29 cellular contexts compared by ENCODE assay signal in genomic region chr1:6005276-6005917, GRCh38. TPM values are rescaled to one million over a fixed set of nuclear protein-coding genes. Genes with fewer than 3 reads are reported as not detected.
DNase-seq lines count a peak whose midpoint lies in the region; ATAC-seq, FAIRE-seq and TF ChIP-seq lines count a peak whose summit lies in the region.
"Had no signal": no experiment of that assay in that cellular context is flagged by ENCODE, and none has a peak within 500 bp of the region (broad histone marks: within the 10 kb centered on the region; RNA-seq: fewer than 3 reads in every experiment).

No MANE protein-coding gene starts in this region.

- H3K27ac ChIP-seq in cingulate gyrus (ENCODE audit: low read depth, low read length) (peak overlapping the region; percentile 29), lower lobe of right lung (no peak overlapping the region)
- H3K27ac ChIP-seq: body of pancreas, stomach, thyroid gland had no signal

- no peak for FAIRE-seq in GM12891 (lab: Jason Lieb, UNC)
- FAIRE-seq: A204.1, G401.6, H54, TTC549 had no signal

- H3K27me3 ChIP-seq in lower lobe of right lung (ENCODE audit: low read depth), result no peaks in the 10 kb centered on the region
- H3K27me3 ChIP-seq: thyroid gland had no signal

- H3K4me1 Mint-ChIP-seq in stimulated activated memory B cell treated with anti-CD40 and anti-IgM and Interleukin-4, amounts not matched to agents 10 μg/mL and 1 μg/mL and 100 μg/mL, for 72 hours, result no peaks in the 10 kb centered on the region
- no peaks in the 10 kb centered on the region for H3K4me1 Mint-ChIP-seq in endothelial cell (ENCODE audit: unreplicated experiment)

- TF ChIP-seq CTCF in lower lobe of right lung (IDR thresholded peaks at IDR 0.05) (no peak), endothelial cell (IDR thresholded peaks at IDR 0.05; ENCODE audit: unreplicated experiment) (no peak)

- peak; percentile 57 for DNase-seq in activated effector memory CD4-positive, alpha-beta T cell treated with anti-CD3 and anti-CD28 coated beads, Interleukin-2, amount 50 U/mL, for 16 hours
- no peak for DNase-seq in activated effector memory CD4-positive, alpha-beta T cell treated with Interleukin-2 at 50 U/mL for 16 hours
- DNase-seq in lower lobe of right lung, result peak; percentile 19
- no peak for DNase-seq in endothelial cell (ENCODE audit: low spot score)
- no peak for DNase-seq in foreskin melanocyte
- no peak for DNase-seq in GM12891 (ENCODE audit: insufficient read length, low spot score)
- DNase-seq: activated CD4-positive, alpha-beta memory T cell treated with anti-CD3 and anti-CD28 coated beads, Interleukin-2, amount 10 ng/mL, durations not matched to agents 7 days and 5 days; activated CD4-positive, alpha-beta T cell treated with anti-CD3 and anti-CD28 coated beads for 1 hour; activated T-cell treated with anti-CD3 and anti-CD28 coated beads for 4 hours; CD4-positive, alpha-beta memory T cell; cerebellar nuclear complex; islet precursor cell; NCI-H1092 treated with DMSO at 0.1 percent for 48 hours; NCI-H187; NCI-H2171 treated with DMSO at 0.1 percent for 48 hours; NCI-H526; nephron progenitor cell; stomach; thyroid gland had no signal

- H3K27ac Mint-ChIP-seq in stimulated activated memory B cell treated with anti-CD40 and anti-IgM and Interleukin-4, amounts not matched to agents 10 μg/mL and 1 μg/mL and 100 μg/mL, for 72 hours, result no peak overlapping the region
- H3K27ac Mint-ChIP-seq in endothelial cell (ENCODE audit: unreplicated experiment), result no peak overlapping the region
- H3K27ac Mint-ChIP-seq: activated CD4-positive, alpha-beta memory T cell treated with anti-CD3 and anti-CD28 coated beads, Interleukin-2, amount 10 ng/mL, durations not matched to agents 7 days and 5 days; IgD-negative memory B cell; nephron progenitor cell; progenitor cell of endocrine pancreas had no signal

- H3K27me3 Mint-ChIP-seq in stimulated activated memory B cell treated with anti-CD40 and anti-IgM and Interleukin-4, amounts not matched to agents 10 μg/mL and 1 μg/mL and 100 μg/mL, for 72 hours, result no peaks in the 10 kb centered on the region
- peaks cover 6% of the 10 kb centered on the region for H3K27me3 Mint-ChIP-seq in endothelial cell (ENCODE audit: unreplicated experiment)
- H3K27me3 Mint-ChIP-seq: activated CD4-positive, alpha-beta memory T cell treated with anti-CD3 and anti-CD28 coated beads, Interleukin-2, amount 10 ng/mL, durations not matched to agents 7 days and 5 days; CD4-positive, alpha-beta memory T cell; IgD-negative memory B cell had no signal

- no peaks in the 10 kb centered on the region for H3K9me3 Mint-ChIP-seq in stimulated activated memory B cell treated with anti-CD40 and anti-IgM and Interleukin-4, amounts not matched to agents 10 μg/mL and 1 μg/mL and 100 μg/mL, for 72 hours
- H3K9me3 Mint-ChIP-seq in endothelial cell (ENCODE audit: unreplicated experiment), result no peaks in the 10 kb centered on the region
- H3K9me3 Mint-ChIP-seq: activated CD4-positive, alpha-beta memory T cell treated with anti-CD3 and anti-CD28 coated beads, Interleukin-2, amount 10 ng/mL, durations not matched to agents 7 days and 5 days; CD4-positive, alpha-beta memory T cell; IgD-negative memory B cell; nephron progenitor cell had no signal

- H3K36me3 ChIP-seq in lower lobe of right lung, result no peaks in the 10 kb centered on the region
- H3K36me3 ChIP-seq: stomach, thyroid gland had no signal

- no peaks in the 10 kb centered on the region for H3K9me3 ChIP-seq in lower lobe of right lung
- H3K9me3 ChIP-seq: body of pancreas, stomach, thyroid gland had no signal

- peaks cover 5% of the 10 kb centered on the region for H3K4me1 ChIP-seq in lower lobe of right lung
- H3K4me1 ChIP-seq: body of pancreas, stomach, thyroid gland had no signal

- peaks cover 6% of the 10 kb centered on the region for H3K36me3 Mint-ChIP-seq in stimulated activated memory B cell treated with anti-CD40 and anti-IgM and Interleukin-4, amounts not matched to agents 10 μg/mL and 1 μg/mL and 100 μg/mL, for 72 hours
- no peaks in the 10 kb centered on the region for H3K36me3 Mint-ChIP-seq in endothelial cell (ENCODE audit: low read depth, unreplicated experiment)
- H3K36me3 Mint-ChIP-seq: IgD-negative memory B cell had no signal

- intact Hi-C loops in lower lobe of right lung (cut with DNase I), result no loop called here

- H3K4me3 Mint-ChIP-seq in stimulated activated memory B cell treated with anti-CD40 and anti-IgM and Interleukin-4, amounts not matched to agents 10 μg/mL and 1 μg/mL and 100 μg/mL, for 72 hours, result no peak overlapping the region
- H3K4me3 Mint-ChIP-seq in endothelial cell (ENCODE audit: unreplicated experiment), result no peak overlapping the region
- H3K4me3 Mint-ChIP-seq: activated CD4-positive, alpha-beta memory T cell treated with anti-CD3 and anti-CD28 coated beads, Interleukin-2, amount 10 ng/mL, durations not matched to agents 7 days and 5 days; IgD-negative memory B cell; nephron progenitor cell had no signal

- H3K4me3 ChIP-seq in lower lobe of right lung, result no peak overlapping the region
- H3K4me3 ChIP-seq: body of pancreas, lung, stomach, thyroid gland had no signal

- no peak for TF ChIP-seq POLR2A in GM12891 (IDR thresholded peaks at IDR 0.05; ENCODE audit: low read depth, low read length)

- ATAC-seq in lower lobe of right lung, result no peak
- peak; percentile 17 for ATAC-seq in stimulated activated memory B cell treated with anti-CD40 and anti-IgM and Interleukin-4, amounts not matched to agents 10 μg/mL and 1 μg/mL and 100 μg/mL, for 72 hours
- ATAC-seq: body of pancreas had no signal

TF ChIP-seq in GM12891, 5 proteins besides CTCF, POLR2A, EP300 and RAD21:
- TF ChIP-seq POU2F2 (IDR thresholded peaks at IDR 0.05; ENCODE audit: low read depth, low read length) (no peak), TAF1 (IDR thresholded peaks at IDR 0.05; ENCODE audit: low read depth, low read length) (no peak)

RNA-seq across cellular contexts. Expression of gene NPHP4, which starts 13.2 kb away (rescaled TPM):
- total RNA-seq in lower lobe of right lung (16.1 TPM), endothelial cell (ENCODE audit: unreplicated experiment) (15.3 TPM)
- 4.0 TPM for polyA plus RNA-seq in GM12891 (2012; ENCODE audit: low read depth, missing spikeins)

RNA-seq across cellular contexts. Expression of gene KCNAB2, which starts 40.3 kb away (rescaled TPM):
- total RNA-seq in lower lobe of right lung, result 119 TPM
- 4.1 TPM for total RNA-seq in endothelial cell (ENCODE audit: unreplicated experiment)
- 47.5 TPM for polyA plus RNA-seq in GM12891 (2012; ENCODE audit: low read depth, missing spikeins)

Comparison
In these comparisons a context has a peak if more than half of its experiments do, and no peak if none do; other contexts are left out.
1. DNase-seq: peak in activated effector memory CD4-positive, alpha-beta T cell treated with anti-CD3 and anti-CD28 coated beads, Interleukin-2, amount 50 U/mL, for 16 hours (single experiment) and lower lobe of right lung (single experiment); none in activated effector memory CD4-positive, alpha-beta T cell treated with Interleukin-2 at 50 U/mL for 16 hours (single experiment), endothelial cell (single experiment), foreskin melanocyte (single experiment) and GM12891 (single experiment).
2. RNA of gene KCNAB2, which starts 40.3 kb away (total RNA-seq): 119 TPM in lower lobe of right lung (single experiment); 4.1 TPM in endothelial cell (single experiment); every median in the first group is over 10 times any median in the second.